In the genomic region with DNA sequence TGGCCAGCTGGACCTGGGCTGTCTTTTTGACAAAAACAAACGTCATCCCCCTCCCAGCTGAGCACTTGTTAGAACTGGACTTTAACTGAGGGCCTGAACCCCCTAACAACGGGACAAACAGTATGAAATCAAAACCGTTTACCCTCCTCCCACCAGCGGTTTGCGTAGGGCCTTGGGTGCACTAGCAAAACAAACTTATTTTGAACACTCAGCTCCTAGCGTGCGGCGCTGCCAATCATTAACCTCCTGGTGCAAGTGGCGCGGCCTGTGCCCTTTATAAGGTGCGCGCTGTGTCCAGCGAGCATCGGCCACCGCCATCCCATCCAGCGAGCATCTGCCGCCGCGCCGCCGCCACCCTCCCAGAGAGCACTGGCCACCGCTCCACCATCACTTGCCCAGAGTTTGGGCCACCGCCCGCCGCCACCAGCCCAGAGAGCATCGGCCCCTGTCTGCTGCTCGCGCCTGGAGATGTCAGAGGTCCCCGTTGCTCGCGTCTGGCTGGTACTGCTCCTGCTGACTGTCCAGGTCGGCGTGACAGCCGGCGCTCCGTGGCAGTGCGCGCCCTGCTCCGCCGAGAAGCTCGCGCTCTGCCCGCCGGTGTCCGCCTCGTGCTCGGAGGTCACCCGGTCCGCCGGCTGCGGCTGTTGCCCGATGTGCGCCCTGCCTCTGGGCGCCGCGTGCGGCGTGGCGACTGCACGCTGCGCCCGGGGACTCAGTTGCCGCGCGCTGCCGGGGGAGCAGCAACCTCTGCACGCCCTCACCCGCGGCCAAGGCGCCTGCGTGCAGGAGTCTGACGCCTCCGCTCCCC, we compare ENCODE assay signal across 8 cellular contexts. TPM values are rescaled to one million over a fixed set of nuclear protein-coding genes. Genes with fewer than 3 reads are reported as not detected.
DNase-seq lines count a peak whose midpoint lies in the region; ATAC-seq lines count a peak whose summit lies in the region.

IGFBP1 (plus strand) TSS at position 304 of the 808 bp plus-strand sequence; CDS start at position 469, 165 bp downstream.

- no peaks in the 10 kb centered on the region for H3K79me2 ChIP-seq in trophoblast cell (ENCODE audit: control insufficient read depth, insufficient read depth, low read length, poor library complexity)

- peak within 1 kb of the TSS; percentile 5 for H3K9ac ChIP-seq in trophoblast cell (ENCODE audit: low read length)

- no peak within 1 kb of the TSS for H2AFZ ChIP-seq in trophoblast cell (ENCODE audit: insufficient read depth, low read length, poor library complexity)

- intact Hi-C loops in head of caudate nucleus (cut with DNase I) = no loop called here

- H3K27ac ChIP-seq in trophoblast cell (ENCODE audit: low read depth, low read length) = no peak within 1 kb of the TSS

- no peak within 1 kb of the TSS for H3K14ac ChIP-seq in trophoblast cell (ENCODE audit: low read length)

- no peak within 1 kb of the TSS for H3K4ac ChIP-seq in trophoblast cell (ENCODE audit: low read depth, low read length)

- H3K18ac ChIP-seq in trophoblast cell (ENCODE audit: low read length) = no peak within 1 kb of the TSS

- no peak within 1 kb of the TSS for H4K8ac ChIP-seq in trophoblast cell (ENCODE audit: low read depth, low read length)

- no peaks in the 10 kb centered on the region for H3K79me1 ChIP-seq in trophoblast cell (ENCODE audit: low read length)

- H3K4me1 ChIP-seq in trophoblast cell (ENCODE audit: control insufficient read depth in 1 of 2, insufficient read depth in 2 of 2, low read length in 2 of 2) = peaks cover 8 to 12% of the 10 kb centered on the region in 2 experiments

- peaks cover 2% of the 10 kb centered on the region for H3K9me3 ChIP-seq in trophoblast cell (ENCODE audit: insufficient read depth, low read depth, low read length)

- peak within 1 kb of the TSS; percentile 67 for H3K4me3 ChIP-seq in trophoblast cell (ENCODE audit: low read depth, low read length)

- ATAC-seq in GM18519 (IDR thresholded peaks at IDR 0.05; ENCODE audit: low FRiP score, unreplicated experiment) (no peak), HG02938 (IDR thresholded peaks at IDR 0.05; ENCODE audit: unreplicated experiment) (no peak)

- H3K23ac ChIP-seq in trophoblast cell (ENCODE audit: low read length) = no peak within 1 kb of the TSS

- no CpG with 5 or more reads among the region's 73 CpGs for WGBS in trophoblast cell (ENCODE audit: extremely low coverage, insufficient coverage, insufficient read length)

- H4K91ac ChIP-seq in trophoblast cell (ENCODE audit: low read depth, low read length) = no peak within 1 kb of the TSS

- peak; percentile 17 for DNase-seq in ELR (ENCODE audit: low read depth)
- DNase-seq in SW480 (ENCODE audit: low spot score) = peak; percentile 47
- DNase-seq in head of caudate nucleus = peak in 35 of 42 donors; percentile 7 to 74 (median 42)
- peak in 1 of 2 donors; percentile 22 for DNase-seq in trophoblast cell
- no peak for DNase-seq in DMS114 treated with DMSO at 0.1 percent for 48 hours (lab: John Stamatoyannopoulos, UW; ENCODE audit: unreplicated experiment)
- DNase-seq in activated CD8-positive, alpha-beta memory T cell treated with anti-CD3 and anti-CD28 coated beads for 24 hours = no peak

- H4K12ac ChIP-seq in trophoblast cell (ENCODE audit: low read depth, low read length) = no peak within 1 kb of the TSS

- H3K4me2 ChIP-seq in trophoblast cell (ENCODE audit: low read length) = peak within 1 kb of the TSS; percentile 97

- no peaks in the 10 kb centered on the region for H3K36me3 ChIP-seq in trophoblast cell (ENCODE audit: control insufficient read depth in 1 of 2, insufficient read depth in 2 of 2, low read length in 2 of 2)

- no peak within 1 kb of the TSS for H2BK12ac ChIP-seq in trophoblast cell (ENCODE audit: low read length)

- H3K27me3 ChIP-seq in trophoblast cell (ENCODE audit: insufficient read depth, low read length) = peaks cover 16% of the 10 kb centered on the region

- no peak within 1 kb of the TSS for H2BK5ac ChIP-seq in trophoblast cell (ENCODE audit: low read depth, low read length, poor library complexity)

- no peak within 1 kb of the TSS for H2AK5ac ChIP-seq in trophoblast cell (ENCODE audit: low read length)

- no peak within 1 kb of the TSS for H2BK120ac ChIP-seq in trophoblast cell (ENCODE audit: insufficient read depth, low read length, poor library complexity)

RNA-seq across cellular contexts. Expression of gene IGFBP1, which starts in this region (rescaled TPM):
- polyA plus RNA-seq in trophoblast cell (2013) = 0.04 TPM in 1 of 2 replicates, not detected in the other

Comparison
In these comparisons a context has a peak if more than half of its experiments do, and no peak if none do; other contexts are left out.
1. DNase-seq: peak in ELR (single experiment), SW480 (single experiment) and head of caudate nucleus (35 of 42); none in DMS114 treated with DMSO at 0.1 percent for 48 hours (single experiment) and activated CD8-positive, alpha-beta memory T cell treated with anti-CD3 and anti-CD28 coated beads for 24 hours (single experiment).